ENCODE assay signal across 8 cellular contexts in the genomic region with DNA sequence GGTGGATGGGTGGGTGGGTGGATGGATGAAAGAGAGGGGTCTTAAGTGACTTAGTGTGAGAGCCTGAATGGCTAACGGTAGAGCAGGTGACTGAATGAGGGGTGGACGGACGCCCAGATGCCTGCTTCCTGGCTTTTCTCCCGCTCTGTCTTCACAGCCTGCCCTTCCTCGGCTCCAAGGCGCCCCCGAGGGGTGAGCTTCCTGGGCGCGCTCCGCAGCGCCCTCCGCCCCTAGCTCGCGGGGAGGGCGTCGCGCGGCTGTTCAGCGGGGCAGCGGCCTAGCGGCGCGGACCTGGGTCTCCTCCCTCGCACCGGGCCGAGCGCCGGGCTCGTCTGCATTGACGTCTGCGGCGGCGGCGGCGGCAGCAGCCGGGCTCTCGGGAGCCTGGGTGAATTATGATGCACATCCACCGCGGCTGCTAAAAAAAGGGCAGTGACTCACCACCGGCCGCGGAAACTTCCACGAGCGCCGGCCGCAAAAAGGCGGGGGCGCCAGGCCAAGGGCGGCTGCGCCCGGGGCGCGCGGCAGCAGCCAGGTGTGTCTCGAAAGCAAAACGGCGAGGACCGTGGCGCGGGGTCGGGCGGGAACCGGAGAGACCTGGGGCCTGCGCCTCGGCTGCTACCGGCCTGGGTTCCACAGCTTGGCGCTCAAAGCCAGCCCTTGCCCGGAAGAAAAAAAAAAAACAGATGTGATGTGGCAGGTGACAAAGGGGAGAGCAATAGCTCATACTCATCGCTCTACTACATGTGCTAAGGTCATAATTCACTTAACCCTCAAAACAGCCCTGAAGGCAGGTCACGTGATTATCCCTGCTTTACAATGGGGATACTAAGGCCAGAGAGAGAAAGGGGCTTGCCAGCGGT.
DNase-seq lines count a peak whose midpoint lies in the region; ATAC-seq, FAIRE-seq and TF ChIP-seq lines count a peak whose summit lies in the region.

No MANE protein-coding gene starts in this region.

- no peak overlapping the region for H2BK120ac ChIP-seq in H1 (replicated peaks; ENCODE audit: low read depth, low read length)

- peak overlapping the region; percentile 96; the same call in 1 of the 2 replicates for H2BK12ac ChIP-seq in H1 (ENCODE audit: low read depth, low read length)

- peak overlapping the region; percentile 63 to 71 for H3K4me2 ChIP-seq in H1 (ENCODE audit: insufficient read depth in 1 of 2, low read depth in 2 of 2, low read length in 2 of 2)

- no peaks in the 10 kb centered on the region for H3K79me2 ChIP-seq in H1 (ENCODE audit: control insufficient read depth in 1 of 2, insufficient read depth in 2 of 2, low read length in 2 of 2)

- POLR2A ChIA-PET in H1 (lab: Charles Lee; ENCODE audit: partially characterized antibody), result interaction anchor here (0.5 to 1.4 kb wide), 2 partner anchors 11 to 525 kb away, joined by 3 read pairs; no protein-coding TSS in a partner anchor

- peak overlapping the region; percentile 35; the same call in 1 of the 2 replicates for H4K8ac ChIP-seq in H1 (ENCODE audit: extremely low read depth, insufficient read depth, low read length)

- CTCF ChIA-PET in H1 (lab: Charles Lee; ENCODE audit: partially characterized antibody), result interaction anchor here (0.5 to 2.6 kb wide), 15 partner anchors 10 to 326 kb away, joined by 3 to 15 read pairs (median 4); a partner anchor contains a TSS

- DNase-seq in SKM-1 (lab: John Stamatoyannopoulos, UW; ENCODE audit: unreplicated experiment) (peak; percentile 26), SKM-1 treated with dmso at 0.1 percent for 144 hours (lab: John Stamatoyannopoulos, UW; ENCODE audit: unreplicated experiment) (no peak), NCI-H460 (ENCODE audit: extremely low read depth, low read depth) (peak; percentile 36), H1 (ENCODE audit: low read depth in 1 of 2, low spot score in 2 of 2) (peak in 1 of 2 experiments; percentile 71), mesenteric fat pad (ENCODE audit: low spot score) (peak; percentile 93)
- peak; percentile 22 for DNase-seq in activated CD8-positive, alpha-beta memory T cell treated with anti-CD3 and anti-CD28 coated beads, Interleukin-2, amount 50 U/mL, for 1 hour (ENCODE audit: extremely low read depth)
- peak; percentile 72 for DNase-seq in stimulated activated CD8-positive, alpha-beta memory T cell treated with anti-CD3 and anti-CD28 coated beads, Interleukin-12 subunit alpha, Interleukin-12 subunit beta, amount 100 ng/mL, for 4 hours (ENCODE audit: low read depth)

- ATAC-seq in HG02884 (IDR thresholded peaks at IDR 0.05; ENCODE audit: unreplicated experiment), result peak; percentile 82

- no peak for FAIRE-seq in H1 (lab: Jason Lieb, UNC)

- no peak overlapping the region; the same call in 1 of the 2 replicates for H3K18ac ChIP-seq in H1 (ENCODE audit: extremely low read depth, low read length)

- WGBS in H1 (ENCODE audit: extremely low coverage in 1 of 2, insufficient coverage in 1 of 2, insufficient read length in 1 of 2, insufficient replicate concordance in 2 of 2, low coverage in 1 of 2, low lambda C conversion rate in 2 of 2, missing lambda C conversion rate in 1 of 2), 2 experiments, result 9% methylated on average over 52 of the region's 71 CpGs; no CpG with 5 or more reads in 1 of the 2 experiments

- TF ChIP-seq POLR2A in H1 (IDR thresholded peaks at IDR 0.05; ENCODE audit: control extremely low read depth in 1 of 2, low read depth in 2 of 2, low read length in 2 of 2), result no peak

- H3K36me3 ChIP-seq in H1 (ENCODE audit: control insufficient read depth in 2 of 4, insufficient read depth in 4 of 4, low read length in 3 of 4), result no peaks in the 10 kb centered on the region

- no peak overlapping the region for H2BK5ac ChIP-seq in H1 (ENCODE audit: low read depth, low read length)

- no peak overlapping the region for H3K56ac ChIP-seq in H1 (replicated peaks; ENCODE audit: insufficient read length, low read depth, low read length)

- H3K23ac ChIP-seq in H1 (ENCODE audit: insufficient read length), result no peak overlapping the region

- H3K4me3 ChIP-seq in H1 (ENCODE audit: extremely low read depth in 1 of 4, insufficient read depth in 2 of 4, low read depth in 3 of 4, low read length in 4 of 4), result peak overlapping the region in 3 of 4 experiments; percentile 14 to 60 (median 14); a peak in 7 of 8 replicates

- peak overlapping the region; percentile 95; the same call in 1 of the 2 replicates for H2AFZ ChIP-seq in H1 (ENCODE audit: low read length)

- H3K9ac ChIP-seq in H1 (replicated peaks in 1 of 4; ENCODE audit: extremely low read depth in 1 of 4, low read depth in 3 of 4, low read length in 3 of 4), result peak overlapping the region in 1 of 4 experiments; percentile 9; a peak in 1 of 7 replicates

- no peak overlapping the region for H4K5ac ChIP-seq in H1 (ENCODE audit: insufficient read length, low read depth, low read length)

- H4K20me1 ChIP-seq in H1 (replicated peaks in 1 of 2; ENCODE audit: control insufficient read depth in 1 of 2, insufficient read depth in 2 of 2, low read length in 2 of 2), result no peaks in the 10 kb centered on the region

- peaks cover 5 to 14% (median 6%) of the 10 kb centered on the region in 4 experiments for H3K4me1 ChIP-seq in H1 (replicated peaks in 1 of 4; ENCODE audit: control insufficient read depth in 3 of 4, insufficient read depth in 4 of 4, low read length in 3 of 4)

- no peaks in the 10 kb centered on the region for H3K79me1 ChIP-seq in H1 (ENCODE audit: low read depth, low read length)

- TF ChIP-seq EP300 in H1 (IDR thresholded peaks at IDR 0.05; ENCODE audit: borderline replicate concordance in 1 of 2, low read depth in 2 of 2, low read length in 2 of 2), result no peak

- H3K27ac ChIP-seq in H1 (ENCODE audit: low read depth, low read length), result no peak overlapping the region

- peak; percentile 42 to 69 (median 46) for TF ChIP-seq CTCF in H1 (IDR thresholded peaks at IDR 0.05; ENCODE audit: control extremely low read depth in 1 of 3, insufficient read depth in 1 of 3, low read depth in 1 of 3, low read length in 3 of 3)

- H3K14ac ChIP-seq in H1 (ENCODE audit: insufficient read length), result no peak overlapping the region

- no peaks in the 10 kb centered on the region for H3K9me3 ChIP-seq in H1 (ENCODE audit: insufficient read depth in 2 of 2, low read depth in 1 of 2, low read length in 1 of 2)

- peaks cover 2% of the 10 kb centered on the region; the same call in 1 of the 2 replicates for H3K23me2 ChIP-seq in H1 (ENCODE audit: low read depth, low read length)

- H2BK20ac ChIP-seq in H1 (ENCODE audit: low read length), result no peak overlapping the region

- peak overlapping the region; percentile 46; the same call in 1 of the 2 replicates for H2BK15ac ChIP-seq in H1 (ENCODE audit: low read length)

- H3K4ac ChIP-seq in H1 (replicated peaks; ENCODE audit: insufficient read length, low read depth, low read length), result no peak overlapping the region

- peaks cover 0 to 10% (median 5%) of the 10 kb centered on the region in 4 experiments; a peak in 4 of 7 replicates for H3K27me3 ChIP-seq in H1 (replicated peaks in 1 of 4; ENCODE audit: control insufficient read depth in 3 of 4, extremely low read depth in 1 of 4, insufficient read depth in 3 of 4, low read length in 3 of 4)

- peak overlapping the region; percentile 29 for H4K91ac ChIP-seq in H1 (replicated peaks; ENCODE audit: insufficient read length, low read length)

- TF ChIP-seq RAD21 in H1 (IDR thresholded peaks at IDR 0.05 in 1 of 2, conservative IDR thresholded peaks at IDR 0.05 in 1 of 2; ENCODE audit: low read depth in 2 of 2, low read length in 2 of 2), result peak; percentile 56 to 68

- 0 out of 2 replicates have a peak overlapping the region, but pooled peaks have one; percentile 87 for H2AK5ac ChIP-seq in H1 (ENCODE audit: low read depth, low read length)

TF ChIP-seq in H1, 55 proteins besides CTCF, POLR2A, EP300 and RAD21 (continues in another document):
- peak; percentile 39; the same call in 1 of the 2 replicates for TF ChIP-seq CREB1 (IDR thresholded peaks at IDR 0.05)
- no peak for TF ChIP-seq KDM1A (IDR thresholded peaks at IDR 0.05; ENCODE audit: borderline replicate concordance, low read length)
- no peak for TF ChIP-seq CBX8 (IDR thresholded peaks at IDR 0.05; ENCODE audit: borderline replicate concordance, low read depth, low read length)
- TF ChIP-seq ASH2L (IDR thresholded peaks at IDR 0.05; ENCODE audit: low read length), result no peak
- no peak for TF ChIP-seq HDAC2 (IDR thresholded peaks at IDR 0.05; ENCODE audit: borderline replicate concordance in 1 of 2, low read depth in 2 of 2, low read length in 2 of 2)
- no peak for TF ChIP-seq EGR1 (IDR thresholded peaks at IDR 0.05; ENCODE audit: borderline replicate concordance, low read depth, low read length)
- TF ChIP-seq TAF7 (optimal IDR thresholded peaks at IDR 0.05; ENCODE audit: borderline replicate concordance, low read depth, low read length), result no peak
- no peak for TF ChIP-seq NANOG (IDR thresholded peaks at IDR 0.05; ENCODE audit: insufficient read depth, low read depth, low read length, poor library complexity, severe bottlenecking)
- TF ChIP-seq, protein P1, sequence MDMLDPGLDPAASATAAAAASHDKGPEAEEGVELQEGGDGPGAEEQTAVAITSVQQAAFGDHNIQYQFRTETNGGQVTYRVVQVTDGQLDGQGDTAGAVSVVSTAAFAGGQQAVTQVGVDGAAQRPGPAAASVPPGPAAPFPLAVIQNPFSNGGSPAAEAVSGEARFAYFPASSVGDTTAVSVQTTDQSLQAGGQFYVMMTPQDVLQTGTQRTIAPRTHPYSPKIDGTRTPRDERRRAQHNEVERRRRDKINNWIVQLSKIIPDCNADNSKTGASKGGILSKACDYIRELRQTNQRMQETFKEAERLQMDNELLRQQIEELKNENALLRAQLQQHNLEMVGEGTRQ (IDR thresholded peaks at IDR 0.05; ENCODE audit: low read length), result peak; percentile 16; the same call in 1 of the 2 replicates
- TF ChIP-seq MAFK (IDR thresholded peaks at IDR 0.05; ENCODE audit: low read depth, low read length), result no peak
- TF ChIP-seq TCF12 (IDR thresholded peaks at IDR 0.05; ENCODE audit: low read depth, low read length), result no peak
- no peak for TF ChIP-seq CHD1 (IDR thresholded peaks at IDR 0.05; ENCODE audit: low read depth, low read length)
- TF ChIP-seq GTF2F1 (IDR thresholded peaks at IDR 0.05; ENCODE audit: borderline replicate concordance, low read depth, low read length), result no peak
- TF ChIP-seq BCL11A (IDR thresholded peaks at IDR 0.05; ENCODE audit: low read depth in 2 of 2, low read length in 2 of 2), result no peak
- TF ChIP-seq KDM4A (IDR thresholded peaks at IDR 0.05; ENCODE audit: low read depth, low read length, severe bottlenecking), result peak; percentile 54
- TF ChIP-seq CEBPB (IDR thresholded peaks at IDR 0.05; ENCODE audit: low read depth, low read length), result no peak
- no peak for TF ChIP-seq NRF1 (IDR thresholded peaks at IDR 0.05; ENCODE audit: low read depth, low read length)
- TF ChIP-seq CHD2 (IDR thresholded peaks at IDR 0.05; ENCODE audit: low read length), result no peak
- TF ChIP-seq FOSL1 (IDR thresholded peaks at IDR 0.05; ENCODE audit: insufficient read depth, low read depth, low read length), result no peak
